Comparison of ENCODE assay signal across 9 cellular contexts in the genomic region with DNA sequence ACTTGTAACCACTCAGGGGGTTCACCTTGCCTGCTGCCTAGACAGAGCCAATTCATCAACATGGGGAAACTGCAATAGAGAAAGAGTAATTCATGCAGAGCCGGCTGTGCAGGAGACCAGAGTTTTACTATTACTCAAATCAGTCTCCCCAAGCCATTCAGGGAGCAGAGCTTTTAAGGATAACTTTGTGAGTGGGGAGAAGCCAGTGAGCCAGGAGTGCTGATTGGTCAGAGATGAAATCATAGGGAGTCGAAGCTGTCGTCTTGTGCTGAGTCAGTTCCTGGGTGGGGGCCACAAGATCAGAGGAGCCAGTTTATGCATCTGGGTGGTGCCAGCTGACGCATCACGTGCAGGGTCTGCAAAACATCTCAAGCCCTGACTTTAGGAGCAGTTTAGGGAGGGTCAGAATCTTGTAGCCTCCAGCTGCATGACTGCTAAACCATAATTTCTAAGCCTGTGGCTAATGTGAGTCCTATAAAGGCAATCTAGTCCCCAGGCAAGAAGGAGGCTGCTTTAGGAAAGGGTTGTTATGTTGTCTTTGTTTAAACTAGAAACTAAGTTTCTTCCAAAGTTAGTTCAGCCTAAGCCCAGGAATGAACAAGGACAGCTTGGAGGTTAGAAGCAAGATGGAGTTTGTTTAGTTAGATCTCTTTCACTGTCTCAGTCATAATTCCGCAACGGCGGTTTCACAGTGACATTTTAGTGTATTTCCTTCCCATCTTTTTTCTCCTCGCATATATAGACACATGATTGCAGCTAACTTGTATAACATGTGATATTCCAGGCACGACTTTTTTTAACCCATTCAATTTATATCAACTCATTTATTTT.
DNase-seq lines count a peak whose midpoint lies in the region; ATAC-seq and TF ChIP-seq lines count a peak whose summit lies in the region.
"Had no signal": no experiment of that assay in that cellular context is flagged by ENCODE, and none has a peak within 500 bp of the region (broad histone marks: within the 10 kb centered on the region; RNA-seq: fewer than 3 reads in every experiment).

No MANE protein-coding gene starts in this region.

- H3K27ac Mint-ChIP-seq in T-helper 1 cell treated with Interleukin-12 subunit alpha and Interleukin-12 subunit beta and Interleukin-4 antibody, amounts not matched to agents 30 μg/mL and 1 μg/mL, for 36 hours, result peak overlapping the region; percentile 11

- H3K27ac ChIP-seq in colonic mucosa, result no peak overlapping the region
- H3K27ac ChIP-seq: KMS-11 had no signal

- TF ChIP-seq CTCF in HFF-Myc (IDR thresholded peaks at IDR 0.05; ENCODE audit: low read depth, low read length, missing control alignments), result no peak
- TF ChIP-seq CTCF in colonic mucosa (IDR thresholded peaks at IDR 0.05), result no peak
- no peak for TF ChIP-seq CTCF in omental fat pad (IDR thresholded peaks at IDR 0.05)

- H3K4me3 ChIP-seq in HFF-Myc (replicated peaks; ENCODE audit: low read depth, low read length) (no peak overlapping the region), colonic mucosa (no peak overlapping the region)

- peaks cover 4% of the 10 kb centered on the region for H3K9me3 Mint-ChIP-seq in T-helper 1 cell treated with Interleukin-12 subunit alpha and Interleukin-12 subunit beta and Interleukin-4 antibody, amounts not matched to agents 30 μg/mL and 1 μg/mL, for 36 hours

- H3K9me3 ChIP-seq in colonic mucosa, result no peaks in the 10 kb centered on the region

- no peaks in the 10 kb centered on the region for H3K36me3 ChIP-seq in colonic mucosa

- DNase-seq in HFF-Myc (ENCODE audit: extremely low read depth, low read depth), result peak; percentile 56
- DNase-seq in colonic mucosa, result peak; percentile 83
- peak; percentile 33 for DNase-seq in stimulated activated CD4-positive, alpha-beta T cell treated with anti-CD3 and anti-CD28 coated beads, Interleukin-12 subunit alpha, Interleukin-12 subunit beta, amount 100 ng/mL, for 4 hours
- no peak for DNase-seq in DMS153 (lab: John Stamatoyannopoulos, UW)
- no peak for DNase-seq in NCI-H128 (lab: John Stamatoyannopoulos, UW; ENCODE audit: unreplicated experiment)
- DNase-seq in omental fat pad (ENCODE audit: low spot score), result no peak

- H3K27me3 Mint-ChIP-seq in T-helper 1 cell treated with Interleukin-12 subunit alpha and Interleukin-12 subunit beta and Interleukin-4 antibody, amounts not matched to agents 30 μg/mL and 1 μg/mL, for 36 hours (ENCODE audit: low read depth), result peaks cover 5% of the 10 kb centered on the region

- peaks cover 10% of the 10 kb centered on the region for H3K4me1 ChIP-seq in colonic mucosa

- H3K27me3 ChIP-seq in colonic mucosa, result no peaks in the 10 kb centered on the region

- H3K4me3 Mint-ChIP-seq in T-helper 1 cell treated with Interleukin-12 subunit alpha and Interleukin-12 subunit beta and Interleukin-4 antibody, amounts not matched to agents 30 μg/mL and 1 μg/mL, for 36 hours, result peak overlapping the region; percentile 8

- H3K4me1 Mint-ChIP-seq in T-helper 1 cell treated with Interleukin-12 subunit alpha and Interleukin-12 subunit beta and Interleukin-4 antibody, amounts not matched to agents 30 μg/mL and 1 μg/mL, for 36 hours (ENCODE audit: low read depth), result peaks cover 8% of the 10 kb centered on the region

- ATAC-seq in HG03095 (IDR thresholded peaks at IDR 0.05; ENCODE audit: unreplicated experiment) (no peak), omental fat pad (ENCODE audit: low FRiP score) (no peak)

- intact Hi-C loops in colonic mucosa (cut with DNase I), result no loop called here

- peaks cover 2% of the 10 kb centered on the region for H3K36me3 Mint-ChIP-seq in T-helper 1 cell treated with Interleukin-12 subunit alpha and Interleukin-12 subunit beta and Interleukin-4 antibody, amounts not matched to agents 30 μg/mL and 1 μg/mL, for 36 hours (ENCODE audit: low read depth)

- H3K9ac ChIP-seq in colonic mucosa (ENCODE audit: low read depth in 2 of 2, low read length in 2 of 2), result no peak overlapping the region
- H3K9ac ChIP-seq: KMS-11 had no signal

Comparison
In these comparisons a context has a peak if more than half of its experiments do, and no peak if none do; other contexts are left out.
1. DNase-seq: peak in HFF-Myc (single experiment), colonic mucosa (single experiment) and stimulated activated CD4-positive, alpha-beta T cell treated with anti-CD3 and anti-CD28 coated beads, Interleukin-12 subunit alpha, Interleukin-12 subunit beta, amount 100 ng/mL, for 4 hours (single experiment); none in DMS153 (single experiment), NCI-H128 (single experiment) and omental fat pad (single experiment).